Comparison of ENCODE assay signal across 9 cellular contexts in the genomic region with DNA sequence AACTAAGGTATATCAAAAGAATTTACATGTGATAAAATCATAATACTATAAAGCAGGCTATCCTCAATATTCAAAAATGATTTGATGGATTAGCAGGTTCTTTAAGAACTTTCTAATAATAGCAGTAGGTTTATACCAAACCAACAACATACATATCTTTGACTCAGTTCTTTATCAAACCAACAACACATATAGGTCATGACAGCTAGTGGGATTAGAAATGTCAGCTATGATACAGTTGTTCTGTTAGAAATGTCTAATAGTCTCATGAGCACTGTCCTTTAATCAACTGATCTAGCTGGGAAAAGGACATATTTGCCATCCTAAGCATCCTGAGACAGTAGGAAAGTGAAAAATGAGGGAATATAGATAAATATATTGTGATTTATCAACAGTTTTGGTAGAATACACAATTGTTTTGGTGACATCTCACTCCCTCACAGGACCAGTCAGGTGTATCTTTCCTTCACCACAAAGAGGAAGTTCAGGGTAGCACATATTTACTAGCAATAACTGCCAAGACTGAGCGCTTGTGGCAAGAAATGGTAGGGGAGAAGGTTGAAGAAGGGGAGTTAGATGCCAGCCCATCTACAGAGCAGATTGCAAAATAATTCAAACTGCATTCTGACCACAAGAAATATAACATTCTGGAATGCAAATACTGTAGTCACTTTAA.
A peak's percentile ranks its signal among the peaks of the same experiment; 100 is the strongest.
DNase-seq lines count a peak whose midpoint lies in the region; ATAC-seq, FAIRE-seq and TF ChIP-seq lines count a peak whose summit lies in the region.
"Had no signal": no experiment of that assay in that cellular context is flagged by ENCODE, and none has a peak within 500 bp of the region (broad histone marks: within the 10 kb centered on the region; RNA-seq: fewer than 3 reads in every experiment).

No MANE protein-coding gene starts in this region.

- peaks cover 31% of the 10 kb centered on the region for H3K36me3 Mint-ChIP-seq in nephron progenitor cell (ENCODE audit: low read depth)

- H3K27ac Mint-ChIP-seq in nephron progenitor cell, result no peak overlapping the region

- no peak overlapping the region for H3K4me3 ChIP-seq in HL-60 (replicated peaks; ENCODE audit: insufficient read depth, low read length)

- FAIRE-seq in GM12892 (lab: Jason Lieb, UNC), result peak; percentile 93
- FAIRE-seq: keratinocyte had no signal

- H3K4me3 Mint-ChIP-seq in nephron progenitor cell, result no peak overlapping the region

- H3K4me1 Mint-ChIP-seq in nephron progenitor cell, result peaks cover 44% of the 10 kb centered on the region

- H3K27me3 ChIP-seq in HL-60 (ENCODE audit: insufficient read depth, poor library complexity, severe bottlenecking), result no peaks in the 10 kb centered on the region

- TF ChIP-seq POLR2A in GM12892 (IDR thresholded peaks at IDR 0.05; ENCODE audit: low read depth, low read length), result no peak

- H3K27me3 Mint-ChIP-seq in nephron progenitor cell (ENCODE audit: low read depth, poor library complexity), result peaks cover 6% of the 10 kb centered on the region

- peak; percentile 12 for DNase-seq in GM12892 (ENCODE audit: insufficient read length)
- peak; percentile 24 to 79 for DNase-seq in HL-60 (ENCODE audit: low read depth in 1 of 2, low spot score in 1 of 2)
- DNase-seq in central memory CD4-positive, alpha-beta T cell, result peak; percentile 59
- no peak for DNase-seq in NCI-H2227 (lab: John Stamatoyannopoulos, UW; ENCODE audit: unreplicated experiment)
- no peak for DNase-seq in NCI-H2029 treated with DMSO at 0.1 percent for 48 hours (lab: John Stamatoyannopoulos, UW)
- DNase-seq in nephron progenitor cell, result no peak
- DNase-seq in stimulated activated CD4-positive, alpha-beta T cell treated with anti-CD3 and anti-CD28 coated beads, Interleukin-15, amount 100 ng/mL, for 24 hours, result no peak

- no peaks in the 10 kb centered on the region for H3K9me3 Mint-ChIP-seq in nephron progenitor cell

- peak overlapping the region; percentile 74 for H3K27ac ChIP-seq in HL-60 (replicated peaks)

- peak; percentile 78 for ATAC-seq in GM21390 (IDR thresholded peaks at IDR 0.05; ENCODE audit: unreplicated experiment)

- TF ChIP-seq CTCF in HL-60 (IDR thresholded peaks at IDR 0.05; ENCODE audit: insufficient read depth, low read length) (no peak), nephron progenitor cell (IDR thresholded peaks at IDR 0.05) (no peak)

Comparison
In these comparisons a context has a peak if more than half of its experiments do, and no peak if none do; other contexts are left out.
1. DNase-seq: peak in GM12892 (single experiment), HL-60 (2 of 2) and central memory CD4-positive, alpha-beta T cell (single experiment); none in NCI-H2227 (single experiment), NCI-H2029 treated with DMSO at 0.1 percent for 48 hours (single experiment), nephron progenitor cell (single experiment) and stimulated activated CD4-positive, alpha-beta T cell treated with anti-CD3 and anti-CD28 coated beads, Interleukin-15, amount 100 ng/mL, for 24 hours (single experiment).